Comparison of ENCODE assay signal across 15 cellular contexts in genomic region chr16:53781023-53781605, GRCh38.
DNase-seq lines count a peak whose midpoint lies in the region; ATAC-seq, FAIRE-seq and TF ChIP-seq lines count a peak whose summit lies in the region.
"Had no signal": no experiment of that assay in that cellular context is flagged by ENCODE, and none has a peak within 500 bp of the region (broad histone marks: within the 10 kb centered on the region; RNA-seq: fewer than 3 reads in every experiment).

No MANE protein-coding gene starts in this region.

- H2BK120ac ChIP-seq in trophoblast cell (ENCODE audit: insufficient read depth, low read length, poor library complexity): no peak overlapping the region

- no peak overlapping the region for H4K8ac ChIP-seq in trophoblast cell (ENCODE audit: low read depth, low read length)

- H3K4me3 Mint-ChIP-seq in activated T-cell treated with anti-CD3 and anti-CD28 coated beads, Interleukin-2, amount 50 U/mL, for 72 hours: peak overlapping the region in 1 of 2 donors; percentile 19
- H3K4me3 Mint-ChIP-seq: WTC11 had no signal

- H3K79me1 ChIP-seq in trophoblast cell (ENCODE audit: low read length): peaks cover 3% of the 10 kb centered on the region

- TF ChIP-seq CTCF in fibroblast of the aortic adventitia (IDR thresholded peaks at IDR 0.05; ENCODE audit: insufficient read depth, low read length) (no peak), stomach (IDR thresholded peaks at IDR 0.05) (no peak)

- no peaks in the 10 kb centered on the region for H3K36me3 ChIP-seq in stomach
- H3K36me3 ChIP-seq in trophoblast cell (ENCODE audit: control insufficient read depth in 1 of 2, insufficient read depth in 2 of 2, low read length in 2 of 2): no peaks in the 10 kb centered on the region
- H3K36me3 ChIP-seq: esophagus squamous epithelium, vagina had no signal

- H3K4me1 ChIP-seq in stomach: peaks cover 4 to 73% (median 51%) of the 10 kb centered on the region in 4 donors
- H3K4me1 ChIP-seq in trophoblast cell (ENCODE audit: control insufficient read depth in 1 of 2, insufficient read depth in 2 of 2, low read length in 2 of 2): peaks cover 6% of the 10 kb centered on the region in 2 experiments

- H3K14ac ChIP-seq in trophoblast cell (ENCODE audit: low read length): no peak overlapping the region

- H3K27ac Mint-ChIP-seq in activated T-cell treated with anti-CD3 and anti-CD28 coated beads, Interleukin-2, amount 50 U/mL, for 72 hours: peak overlapping the region; percentile 55
- H3K27ac Mint-ChIP-seq: progenitor cell of endocrine pancreas, WTC11 had no signal

- no peak overlapping the region for H2AK5ac ChIP-seq in trophoblast cell (ENCODE audit: low read length)

- intact Hi-C loops in stomach (cut with DNase I; ENCODE audit: low total_unique reads): no loop called here

- H2BK5ac ChIP-seq in trophoblast cell (ENCODE audit: low read depth, low read length, poor library complexity): no peak overlapping the region

- H3K4me3 ChIP-seq in fibroblast of the aortic adventitia (ENCODE audit: low read depth, low read length) (no peak overlapping the region), stomach (no peak overlapping the region), trophoblast cell (ENCODE audit: low read depth, low read length) (no peak overlapping the region)
- H3K4me3 ChIP-seq: esophagus squamous epithelium, vagina had no signal

- no peaks in the 10 kb centered on the region for H3K79me2 ChIP-seq in trophoblast cell (ENCODE audit: control insufficient read depth, insufficient read depth, low read length, poor library complexity)

- no peak overlapping the region for H3K4ac ChIP-seq in trophoblast cell (ENCODE audit: low read depth, low read length)

- no peak overlapping the region for H2BK12ac ChIP-seq in trophoblast cell (ENCODE audit: low read length)

- FAIRE-seq in RCC 7860 (lab: Jason Lieb, UNC): peak; percentile 35
- FAIRE-seq: colon had no signal

- no peaks in the 10 kb centered on the region for H3K27me3 ChIP-seq in stomach
- H3K27me3 ChIP-seq in trophoblast cell (ENCODE audit: insufficient read depth, low read length): no peaks in the 10 kb centered on the region
- H3K27me3 ChIP-seq: esophagus squamous epithelium, vagina had no signal

- WGBS in stomach, 5 donors: 44 to 64% (median 53%) methylated on average over 1 of the region's 1 CpG
- no CpG with 5 or more reads among the region's 1 CpG for WGBS in trophoblast cell (ENCODE audit: extremely low coverage, insufficient coverage, insufficient read length)

- TF ChIP-seq POLR2A in stomach (IDR thresholded peaks at IDR 0.05): no peak

- H4K12ac ChIP-seq in trophoblast cell (ENCODE audit: low read depth, low read length): no peak overlapping the region

- no peak overlapping the region for H4K91ac ChIP-seq in trophoblast cell (ENCODE audit: low read depth, low read length)

- no peak overlapping the region for H2AFZ ChIP-seq in trophoblast cell (ENCODE audit: insufficient read depth, low read length, poor library complexity)

- no peak for DNase-seq in activated T-cell treated with anti-CD3 and anti-CD28 coated beads, Interleukin-2, amount 50 U/mL, for 72 hours
- DNase-seq in activated T-cell treated with anti-CD3 and anti-CD28 coated beads, Interleukin-2, amount 50 U/mL, for 1 hour: no peak
- DNase-seq in RCC 7860 (ENCODE audit: low spot score) (no peak), fibroblast of the aortic adventitia (ENCODE audit: low read depth) (peak; percentile 16), stomach (no peak), AG20443 (ENCODE audit: low spot score) (no peak), trophoblast cell (no peak)
- DNase-seq: esophagus squamous epithelium, NCI-H2081 had no signal

- no peaks in the 10 kb centered on the region for H3K27me3 Mint-ChIP-seq in activated T-cell treated with anti-CD3 and anti-CD28 coated beads, Interleukin-2, amount 50 U/mL, for 72 hours (ENCODE audit: low read depth)
- H3K27me3 Mint-ChIP-seq: progenitor cell of endocrine pancreas had no signal

- no peak overlapping the region for H3K23ac ChIP-seq in trophoblast cell (ENCODE audit: low read length)

- H3K36me3 Mint-ChIP-seq in activated T-cell treated with anti-CD3 and anti-CD28 coated beads, Interleukin-2, amount 50 U/mL, for 72 hours (ENCODE audit: insufficient read depth in 2 of 2): no peaks in the 10 kb centered on the region
- H3K36me3 Mint-ChIP-seq: WTC11 had no signal

- H3K9me3 ChIP-seq in stomach (no peaks in the 10 kb centered on the region), trophoblast cell (ENCODE audit: insufficient read depth, low read depth, low read length) (no peaks in the 10 kb centered on the region)
- H3K9me3 ChIP-seq: esophagus squamous epithelium, vagina had no signal

- no peak overlapping the region for H3K18ac ChIP-seq in trophoblast cell (ENCODE audit: low read length)

- no peak for TF ChIP-seq EP300 in stomach (IDR thresholded peaks at IDR 0.05)

- ATAC-seq in activated T-cell treated with anti-CD3 and anti-CD28 coated beads, Interleukin-2, amount 50 U/mL, for 72 hours (replicated peaks in 1 of 2): peak; percentile 60 to 65
- no peak for ATAC-seq in HG02759 (IDR thresholded peaks at IDR 0.05; ENCODE audit: unreplicated experiment)
- ATAC-seq: SK-N-SH treated with all-trans-retinoic acid at 6 μM for 48 hours, WTC11 had no signal

- peak overlapping the region in 4 of 5 donors; percentile 11 to 73 (median 58) for H3K27ac ChIP-seq in stomach
- H3K27ac ChIP-seq in trophoblast cell (ENCODE audit: low read depth, low read length): no peak overlapping the region
- H3K27ac ChIP-seq: vagina had no signal

- peaks cover 41% of the 10 kb centered on the region for H3K4me1 Mint-ChIP-seq in activated T-cell treated with anti-CD3 and anti-CD28 coated beads, Interleukin-2, amount 50 U/mL, for 72 hours (ENCODE audit: low read depth)

- no peaks in the 10 kb centered on the region for H3K9me3 Mint-ChIP-seq in activated T-cell treated with anti-CD3 and anti-CD28 coated beads, Interleukin-2, amount 50 U/mL, for 72 hours
- H3K9me3 Mint-ChIP-seq: WTC11 had no signal

- no peak overlapping the region for H3K9ac ChIP-seq in trophoblast cell (ENCODE audit: low read length)

- H3K4me2 ChIP-seq in trophoblast cell (ENCODE audit: low read length): no peak overlapping the region
